1 cellular context compared by ENCODE assay signal in genomic region chr10:68988530-68989316, GRCh38.
TF ChIP-seq lines count a peak whose summit lies in the region.

TSS of gene KIFBP (plus strand) at chr10:68988803. CDS start at chr10:68988833, 30 bp downstream.

TF ChIP-seq in K562, 482 proteins besides CTCF, POLR2A, EP300 and RAD21 (continued from another document and continues in another):
- TF ChIP-seq ZNF561 (CRISPR knock-in tag; conservative IDR thresholded peaks at IDR 0.05) (no peak), RCOR1 (IDR thresholded peaks at IDR 0.05; ENCODE audit: borderline replicate concordance in 1 of 2, low read depth in 2 of 2, low read length in 2 of 2) (peak in 1 of 2 experiments; percentile 59; a peak in 1 of 4 replicates), E2F5 (CRISPR knock-in tag; IDR thresholded peaks at IDR 0.05) (no peak; the same call in 1 of the 2 replicates), IRF1 (CRISPR knock-in tag; IDR thresholded peaks at IDR 0.05; ENCODE audit: borderline replicate concordance) (no peak), MTA1 (IDR thresholded peaks at IDR 0.05; ENCODE audit: borderline replicate concordance) (peak; percentile 88), SIX5 (IDR thresholded peaks at IDR 0.05; ENCODE audit: borderline replicate concordance in 1 of 2, insufficient read depth in 1 of 2, low read depth in 1 of 2, low read length in 2 of 2) (no peak), CXXC5 (CRISPR knock-in tag; IDR thresholded peaks at IDR 0.05) (peak; percentile 87), ARID3A (IDR thresholded peaks at IDR 0.05; ENCODE audit: borderline replicate concordance, low read depth, low read length) (peak; percentile 97), E2F4 (CRISPR knock-in tag; IDR thresholded peaks at IDR 0.05; ENCODE audit: low read depth) (no peak), WHSC1 (IDR thresholded peaks at IDR 0.05; ENCODE audit: low read length) (peak; percentile 42), C11orf30 (IDR thresholded peaks at IDR 0.05; ENCODE audit: low read depth) (peak; percentile 64), MCM3 (IDR thresholded peaks at IDR 0.05) (no peak), REST (CRISPR knock-in tag; IDR thresholded peaks at IDR 0.05; ENCODE audit: low read depth) (0 out of 2 replicates have a peak, but pooled peaks have one; percentile 34), THRB (CRISPR knock-in tag; conservative IDR thresholded peaks at IDR 0.05) (peak; percentile 84; the same call in 1 of the 2 replicates), OTX1 (CRISPR knock-in tag; IDR thresholded peaks at IDR 0.05) (peak; percentile 66; the same call in 1 of the 2 replicates), L3MBTL2 (IDR thresholded peaks at IDR 0.05) (peak; percentile 76; the same call in 1 of the 2 replicates), MITF (IDR thresholded peaks at IDR 0.05) (peak; percentile 50; the same call in 1 of the 2 replicates), ZBTB43 (CRISPR knock-in tag; IDR thresholded peaks at IDR 0.05) (no peak), DPF2 (IDR thresholded peaks at IDR 0.05) (no peak; the same call in none of the 2 replicates), FOSL1 (tag; conservative IDR thresholded peaks at IDR 0.05) (0 out of 2 replicates have a peak, but pooled peaks have one; percentile 33), BCLAF1 (IDR thresholded peaks at IDR 0.05; ENCODE audit: borderline replicate concordance in 1 of 2, control insufficient read depth in 1 of 2, low read depth in 2 of 2, low read length in 1 of 2) (no peak), HBP1 (CRISPR knock-in tag; IDR thresholded peaks at IDR 0.05) (0 out of 2 replicates have a peak, but pooled peaks have one; percentile 78), SMARCE1 (IDR thresholded peaks at IDR 0.05) (peak; percentile 93), XRCC4 (IDR thresholded peaks at IDR 0.05; ENCODE audit: extremely low read depth, insufficient read depth, insufficient read length) (no peak), SMC3 (conservative IDR thresholded peaks at IDR 0.05; ENCODE audit: insufficient read depth, low read depth, low read length) (0 out of 2 replicates have a peak, but pooled peaks have one; percentile 51), DNMT1 (IDR thresholded peaks at IDR 0.05) (no peak), FOXO4 (CRISPR knock-in tag; IDR thresholded peaks at IDR 0.05) (no peak), TSHZ1 (CRISPR knock-in tag; IDR thresholded peaks at IDR 0.05) (no peak)
